10 cellular contexts compared by ENCODE assay signal in the genomic region with DNA sequence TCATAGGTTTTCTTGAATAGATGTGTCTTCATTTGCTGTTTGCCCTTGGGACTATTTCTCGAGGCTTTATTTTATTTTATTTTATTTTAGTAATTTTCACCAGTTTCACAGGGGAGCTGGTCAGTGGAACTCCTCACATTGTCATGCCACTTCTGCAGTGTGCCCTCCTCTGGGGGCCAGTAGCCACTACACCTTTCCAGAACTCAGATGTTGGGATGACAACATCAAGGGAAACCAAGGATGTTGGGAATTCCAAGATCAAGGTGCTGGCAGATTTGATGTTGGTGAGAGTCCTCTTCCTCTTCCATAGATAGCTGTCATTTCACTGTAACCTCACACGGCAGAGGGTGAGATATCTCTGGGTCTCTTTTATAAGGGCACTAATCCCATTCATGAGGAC. TPM values are rescaled to one million over a fixed set of nuclear protein-coding genes. Genes with fewer than 3 reads are reported as not detected.
DNase-seq lines count a peak whose midpoint lies in the region; ATAC-seq and TF ChIP-seq lines count a peak whose summit lies in the region.
"Had no signal": no experiment of that assay in that cellular context is flagged by ENCODE, and none has a peak within 500 bp of the region (broad histone marks: within the 10 kb centered on the region; RNA-seq: fewer than 3 reads in every experiment).

No MANE protein-coding gene starts in this region.

- no peak overlapping the region for H3K4me3 ChIP-seq in endodermal cell (ENCODE audit: low read length)
- no peak overlapping the region for H3K4me3 ChIP-seq in neural progenitor cell
- H3K4me3 ChIP-seq: skin epidermis had no signal

- peaks cover 25% of the 10 kb centered on the region for H3K9me3 Mint-ChIP-seq in endodermal cell
- H3K9me3 Mint-ChIP-seq in neural progenitor cell: peaks cover 16% of the 10 kb centered on the region

- peaks cover 13% of the 10 kb centered on the region for H3K27me3 Mint-ChIP-seq in endodermal cell (ENCODE audit: insufficient read depth)
- peaks cover 9% of the 10 kb centered on the region for H3K27me3 Mint-ChIP-seq in neural progenitor cell (ENCODE audit: insufficient read depth, low read depth)

- WGBS in endodermal cell (ENCODE audit: insufficient coverage in 1 of 2, insufficient read length in 1 of 2), 2 experiments: 33 to 51% methylated on average over 1 to 2 of the region's 2 CpGs

- H3K4me1 ChIP-seq in endodermal cell (ENCODE audit: control insufficient read depth, insufficient read depth, low read length) (no peaks in the 10 kb centered on the region), neural progenitor cell (no peaks in the 10 kb centered on the region)

- ATAC-seq in GM18517 (IDR thresholded peaks at IDR 0.05; ENCODE audit: unreplicated experiment): no peak
- no peak for ATAC-seq in HG03045 (IDR thresholded peaks at IDR 0.05; ENCODE audit: unreplicated experiment)

- DNase-seq in Daoy (ENCODE audit: low read depth): peak; percentile 45
- peak; percentile 46 for DNase-seq in NCI-H69 (lab: John Stamatoyannopoulos, UW)
- peak; percentile 80 for DNase-seq in endodermal cell
- DNase-seq in neural progenitor cell (ENCODE audit: low spot score): peak; percentile 43
- no peak for DNase-seq in NCI-H2171 treated with DMSO at 0.1 percent for 48 hours (lab: John Stamatoyannopoulos, UW)
- no peak for DNase-seq in activated gamma-delta T cell treated with Interleukin-2 at 50 U/mL for 16 hours
- DNase-seq: SHP77 had no signal

- peaks cover 6% of the 10 kb centered on the region for H3K9me3 ChIP-seq in endodermal cell (ENCODE audit: control insufficient read depth, low read length)
- peaks cover 10% of the 10 kb centered on the region for H3K9me3 ChIP-seq in neural progenitor cell (ENCODE audit: low read depth)

- H3K36me3 Mint-ChIP-seq in endodermal cell (ENCODE audit: low read depth) (no peaks in the 10 kb centered on the region), neural progenitor cell (no peaks in the 10 kb centered on the region)

- H3K4me3 Mint-ChIP-seq in endodermal cell (no peak overlapping the region), neural progenitor cell (no peak overlapping the region)

- no peaks in the 10 kb centered on the region for H3K79me2 ChIP-seq in neural progenitor cell (ENCODE audit: low read depth)

- no peak overlapping the region for H3K4me2 ChIP-seq in neural progenitor cell

- H3K27ac Mint-ChIP-seq in endodermal cell (no peak overlapping the region), neural progenitor cell (no peak overlapping the region)

- H4K20me1 ChIP-seq in neural progenitor cell (ENCODE audit: low read depth): no peaks in the 10 kb centered on the region

- H3K27ac ChIP-seq in endodermal cell (ENCODE audit: low read depth, low read length) (no peak overlapping the region), neural progenitor cell (no peak overlapping the region)
- H3K27ac ChIP-seq: skin epidermis had no signal

- H3F3A ChIP-seq in neural progenitor cell (ENCODE audit: low read depth): no peaks in the 10 kb centered on the region

- H3K4me1 Mint-ChIP-seq in endodermal cell (peaks cover 8% of the 10 kb centered on the region), neural progenitor cell (no peaks in the 10 kb centered on the region)

- no peaks in the 10 kb centered on the region for H3K27me3 ChIP-seq in endodermal cell (ENCODE audit: control insufficient read depth, insufficient read depth, low read length, poor library complexity, severe bottlenecking)
- no peaks in the 10 kb centered on the region for H3K27me3 ChIP-seq in neural progenitor cell

- H2AFZ ChIP-seq in neural progenitor cell (replicated peaks): no peak overlapping the region

- peak; percentile 91 for TF ChIP-seq CTCF in endodermal cell (conservative IDR thresholded peaks at IDR 0.05)
- peak; percentile 64 for TF ChIP-seq CTCF in neural progenitor cell (IDR thresholded peaks at IDR 0.05)

- no peak overlapping the region for H3K9ac ChIP-seq in endodermal cell (ENCODE audit: extremely low read depth, low read length, poor library complexity, severe bottlenecking)
- no peak overlapping the region for H3K9ac ChIP-seq in neural progenitor cell

- no peaks in the 10 kb centered on the region for H3K36me3 ChIP-seq in endodermal cell (ENCODE audit: control insufficient read depth, insufficient read depth, low read length)
- H3K36me3 ChIP-seq in neural progenitor cell: no peaks in the 10 kb centered on the region

RNA-seq across cellular contexts. Expression of a gene that starts 35.5 kb away (rescaled TPM):
- not detected in 2 replicates for total RNA-seq in Daoy (2014; rRNA removed; shearing (Covaris generic))
- under 1 TPM; 0.22 TPM for total RNA-seq in endodermal cell
- 0.18 TPM for polyA plus RNA-seq in endodermal cell (2013, experiment 1 of 2)
- polyA plus RNA-seq in endodermal cell (2013, experiment 2 of 2): 0.08 TPM
- total RNA-seq in neural progenitor cell (ENCODE audit: low replicate concordance): not detected in 2 replicates

RNA-seq across cellular contexts. Expression of a gene that starts 57.9 kb away (rescaled TPM):
- total RNA-seq in Daoy (2014; rRNA removed; shearing (Covaris generic)): not detected in 2 replicates
- total RNA-seq in endodermal cell (not detected), neural progenitor cell (ENCODE audit: low replicate concordance) (not detected in 2 replicates)
- not detected for polyA plus RNA-seq in endodermal cell (2013, experiment 1 of 2)
- polyA plus RNA-seq in endodermal cell (2013, experiment 2 of 2): not detected

Comparison
In these comparisons a context has a peak if more than half of its experiments do, and no peak if none do; other contexts are left out.
1. DNase-seq: peak in Daoy (single experiment), NCI-H69 (single experiment), endodermal cell (single experiment) and neural progenitor cell (single experiment); none in NCI-H2171 treated with DMSO at 0.1 percent for 48 hours (single experiment) and activated gamma-delta T cell treated with Interleukin-2 at 50 U/mL for 16 hours (single experiment).